Comparison of ENCODE assay signal across 8 cellular contexts in the genomic region with DNA sequence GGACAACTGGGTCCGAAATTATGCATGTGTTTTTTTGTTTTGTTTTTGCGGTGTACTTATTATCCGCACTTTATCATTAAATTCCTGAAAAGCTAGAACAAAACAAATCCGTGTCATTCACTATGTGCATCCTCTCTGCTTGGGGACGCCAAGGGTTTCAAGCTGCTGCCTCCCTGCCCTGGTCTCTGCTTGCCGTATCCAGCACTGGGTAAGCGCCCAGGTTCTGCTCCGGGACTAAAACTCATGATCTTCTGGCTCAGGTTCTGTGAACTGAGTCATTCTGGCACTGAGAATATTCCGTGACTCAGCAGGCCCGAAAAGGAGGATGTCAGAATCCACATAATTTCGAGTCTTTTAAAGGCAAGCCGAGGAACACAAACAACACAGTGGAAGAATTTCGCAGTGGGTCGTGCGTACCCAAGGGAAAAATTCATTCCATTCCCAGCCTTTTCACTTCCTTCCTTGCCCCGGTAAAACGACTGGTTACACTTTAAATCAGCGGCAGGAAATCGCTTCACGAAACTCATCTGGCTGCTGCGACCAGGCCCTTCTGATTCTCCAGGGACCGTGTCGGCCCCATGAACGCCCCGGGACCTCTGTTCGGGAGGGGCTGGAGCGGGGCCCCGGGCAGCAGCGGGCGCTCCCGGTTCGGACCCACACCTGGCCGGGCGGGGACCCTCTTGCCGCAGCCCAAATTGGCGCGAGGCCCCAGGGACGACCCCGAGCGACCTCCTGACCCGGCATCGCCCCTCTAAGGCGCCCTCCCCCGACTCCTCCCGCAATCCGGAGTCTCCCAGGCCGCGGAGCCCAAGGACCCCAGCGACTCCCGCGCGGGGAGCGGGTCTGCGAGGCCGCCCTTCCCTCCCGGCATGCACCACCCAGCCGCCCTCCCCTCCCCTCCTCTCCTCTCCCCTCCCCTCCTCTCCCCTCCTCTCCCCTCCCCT. TPM values are rescaled to one million over a fixed set of nuclear protein-coding genes. Genes with fewer than 3 reads are reported as not detected.
DNase-seq lines count a peak whose midpoint lies in the region; ATAC-seq lines count a peak whose summit lies in the region.

No MANE protein-coding gene starts in this region.

- H3K27ac Mint-ChIP-seq in stimulated activated naive B cell treated with anti-CD40 and anti-IgM and Interleukin-4, amounts not matched to agents 10 μg/mL and 1 μg/mL and 100 μg/mL, for 72 hours = peak overlapping the region; percentile 95

- no peaks in the 10 kb centered on the region for H3K9me3 Mint-ChIP-seq in stimulated activated naive B cell treated with anti-CD40 and anti-IgM and Interleukin-4, amounts not matched to agents 10 μg/mL and 1 μg/mL and 100 μg/mL, for 72 hours

- H3K9me3 ChIP-seq in HAP-1 = no peaks in the 10 kb centered on the region

- H3K27me3 Mint-ChIP-seq in stimulated activated naive B cell treated with anti-CD40 and anti-IgM and Interleukin-4, amounts not matched to agents 10 μg/mL and 1 μg/mL and 100 μg/mL, for 72 hours = peaks cover 0 to 4% of the 10 kb centered on the region in 2 donors

- H3K4me1 Mint-ChIP-seq in stimulated activated naive B cell treated with anti-CD40 and anti-IgM and Interleukin-4, amounts not matched to agents 10 μg/mL and 1 μg/mL and 100 μg/mL, for 72 hours = peaks cover 20 to 45% of the 10 kb centered on the region in 2 donors

- in situ Hi-C loops in HAP-1 (cut with MboI; ENCODE audit: low sequenced_read_pairs) = no loop called here

- H3K27me3 ChIP-seq in HAP-1 (ENCODE audit: low read depth) = no peaks in the 10 kb centered on the region

- peak overlapping the region; percentile 83 to 95 for H3K4me3 Mint-ChIP-seq in stimulated activated naive B cell treated with anti-CD40 and anti-IgM and Interleukin-4, amounts not matched to agents 10 μg/mL and 1 μg/mL and 100 μg/mL, for 72 hours

- H3K27ac ChIP-seq in epithelial cell of prostate = peak overlapping the region; percentile 99

- H3K36me3 ChIP-seq in HAP-1 (replicated peaks) = 0 out of 2 replicates have a peak, but pooled peaks cover 3% of the 10 kb centered on the region

- peaks cover 40% of the 10 kb centered on the region for H3K4me1 ChIP-seq in HAP-1

- ATAC-seq in stimulated activated naive B cell treated with anti-CD40 and anti-IgM and Interleukin-4, amounts not matched to agents 10 μg/mL and 1 μg/mL and 100 μg/mL, for 72 hours (replicated peaks) = peak; percentile 46 to 58

- H3K36me3 Mint-ChIP-seq in stimulated activated naive B cell treated with anti-CD40 and anti-IgM and Interleukin-4, amounts not matched to agents 10 μg/mL and 1 μg/mL and 100 μg/mL, for 72 hours = peaks cover 4 to 6% of the 10 kb centered on the region in 2 donors

- DNase-seq in NCI-H1092 treated with DMSO at 0.1 percent for 48 hours (lab: John Stamatoyannopoulos, UW) (peak; percentile 26), NCI-H1092 (lab: John Stamatoyannopoulos, UW) (no peak), HAP-1 (ENCODE audit: low spot score in 2 of 2) (peak; percentile 66 to 70), NAMALWA (ENCODE audit: low spot score) (peak; percentile 90), epithelial cell of prostate (ENCODE audit: low read depth, low spot score) (peak; percentile 82), mesenteric fat pad (ENCODE audit: low spot score) (peak; percentile 91)
- DNase-seq in activated CD4-positive, alpha-beta T cell treated with anti-CD3 and anti-CD28 coated beads, Interleukin-2, amount 50 U/mL, for 48 hours = peak; percentile 43 to 60
- peak; percentile 73 for DNase-seq in stimulated activated naive B cell treated with anti-CD40 and anti-IgM and Interleukin-4, amounts not matched to agents 10 μg/mL and 1 μg/mL and 100 μg/mL, for 72 hours

- H3K4me3 ChIP-seq in HAP-1 = peak overlapping the region; percentile 67

RNA-seq across cellular contexts. Expression of a gene that starts 0.7 kb away (rescaled TPM):
- total RNA-seq in mesenteric fat pad = 370 TPM
